Comparison of ENCODE assay signal across 12 cellular contexts in the genomic region with DNA sequence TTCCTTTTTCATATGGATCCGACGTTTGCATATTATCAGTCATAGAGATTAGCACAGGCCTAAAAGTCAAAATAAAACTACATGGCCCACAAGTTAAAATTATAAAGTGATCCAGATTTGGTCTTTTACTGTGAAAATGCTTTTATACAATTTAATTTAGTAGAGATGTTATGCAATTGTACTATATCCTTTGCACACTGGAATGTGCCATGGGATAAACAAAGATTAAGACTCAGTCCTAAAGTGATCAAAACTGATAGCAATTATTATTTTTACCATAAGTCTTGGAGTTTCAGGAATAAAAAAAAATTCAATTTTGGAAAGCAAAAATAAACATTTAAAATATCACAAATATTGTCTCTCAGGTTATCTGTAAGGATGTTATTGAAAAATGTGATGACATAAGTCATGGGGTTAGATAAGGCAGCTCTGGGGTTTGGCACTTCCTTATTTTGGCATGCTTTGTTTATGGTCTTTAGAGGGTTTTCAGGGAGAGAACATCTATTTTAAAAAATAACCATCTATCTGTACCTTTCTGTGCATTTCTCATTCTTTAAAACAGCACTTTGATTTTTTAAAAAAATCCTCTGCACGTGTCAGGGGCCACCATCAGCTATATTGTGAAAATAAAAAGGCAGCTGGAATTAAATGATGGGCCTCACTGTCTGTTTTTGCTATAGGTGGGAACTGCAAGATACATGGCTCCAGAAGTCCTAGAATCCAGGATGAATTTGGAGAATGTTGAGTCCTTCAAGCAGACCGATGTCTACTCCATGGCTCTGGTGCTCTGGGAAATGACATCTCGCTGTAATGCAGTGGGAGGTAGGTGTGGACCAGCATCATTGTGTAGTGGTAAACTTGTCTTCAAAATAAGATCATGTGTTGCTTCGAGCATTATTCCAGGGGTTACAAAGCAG.
DNase-seq lines count a peak whose midpoint lies in the region; ATAC-seq and TF ChIP-seq lines count a peak whose summit lies in the region.
"Had no signal": no experiment of that assay in that cellular context is flagged by ENCODE, and none has a peak within 500 bp of the region (broad histone marks: within the 10 kb centered on the region; RNA-seq: fewer than 3 reads in every experiment).

No MANE protein-coding gene starts in this region.

- ATAC-seq in central memory CD8-positive, alpha-beta T cell (replicated peaks; ENCODE audit: extremely low read depth, poor library complexity, severe bottlenecking): no peak
- no peak for ATAC-seq in HG02938 (IDR thresholded peaks at IDR 0.05; ENCODE audit: unreplicated experiment)

- peak overlapping the region; percentile 80 for H3K27ac Mint-ChIP-seq in activated T-cell treated with anti-CD3 and anti-CD28 coated beads, Interleukin-2, amount 50 U/mL, for 24 hours
- H3K27ac Mint-ChIP-seq in central memory CD8-positive, alpha-beta T cell (ENCODE audit: low read depth): no peak overlapping the region

- peaks cover 95% of the 10 kb centered on the region for H3K36me3 ChIP-seq in neutrophil
- peaks cover 15% of the 10 kb centered on the region for H3K36me3 ChIP-seq in SJCRH30

- H3K27me3 Mint-ChIP-seq in activated T-cell treated with anti-CD3 and anti-CD28 coated beads, Interleukin-2, amount 50 U/mL, for 24 hours: no peaks in the 10 kb centered on the region
- H3K27me3 Mint-ChIP-seq in central memory CD8-positive, alpha-beta T cell: no peaks in the 10 kb centered on the region

- DNase-seq in activated T-cell treated with anti-CD3 and anti-CD28 coated beads, Interleukin-2, amount 50 U/mL, for 24 hours: no peak
- no peak for DNase-seq in activated T-cell treated with anti-CD3 and anti-CD28 coated beads, Interleukin-2, amount 50 U/mL, for 48 hours
- peak; percentile 43 for DNase-seq in NOMO-1 treated with DMSO at 0.1 percent for 48 hours (lab: John Stamatoyannopoulos, UW; ENCODE audit: unreplicated experiment)
- no peak for DNase-seq in central memory CD8-positive, alpha-beta T cell (ENCODE audit: low spot score in 2 of 2)
- DNase-seq in SJCRH30: no peak
- no peak for DNase-seq in HuH-7 (ENCODE audit: low spot score)
- DNase-seq: activated CD4-positive, alpha-beta T cell treated with anti-CD3 and anti-CD28 coated beads for 4 hours; H9; stimulated activated CD4-positive, alpha-beta T cell treated with anti-CD3 and anti-CD28 coated beads, Interleukin-12 subunit alpha, Interleukin-12 subunit beta, amount 100 ng/mL, for 4 hours had no signal

- H3K27me3 ChIP-seq in neutrophil (no peaks in the 10 kb centered on the region), SJCRH30 (no peaks in the 10 kb centered on the region)

- H3K4me3 Mint-ChIP-seq in activated T-cell treated with anti-CD3 and anti-CD28 coated beads, Interleukin-2, amount 50 U/mL, for 24 hours: peak overlapping the region; percentile 43
- peak overlapping the region; percentile 10 for H3K4me3 Mint-ChIP-seq in central memory CD8-positive, alpha-beta T cell
- H3K4me3 Mint-ChIP-seq: H9 had no signal

- TF ChIP-seq CTCF in neutrophil (IDR thresholded peaks at IDR 0.05): no peak

- peak overlapping the region; percentile 79 for H3K27ac ChIP-seq in neutrophil
- H3K27ac ChIP-seq in SJCRH30: no peak overlapping the region
- H3K27ac ChIP-seq: RWPE1 had no signal

- H3K4me1 ChIP-seq in neutrophil (ENCODE audit: control insufficient read depth in 1 of 2, insufficient read depth in 1 of 2, low read depth in 1 of 2, low read length in 1 of 2) (peaks cover 15 to 20% of the 10 kb centered on the region in 2 experiments), SJCRH30 (no peaks in the 10 kb centered on the region)

- H3K9me3 ChIP-seq in neutrophil: no peaks in the 10 kb centered on the region
- H3K9me3 ChIP-seq in SJCRH30 (replicated peaks): no peaks in the 10 kb centered on the region

- no peak overlapping the region for H3K4me3 ChIP-seq in neutrophil (ENCODE audit: low read depth in 1 of 2, low read length in 1 of 2)
- no peak overlapping the region for H3K4me3 ChIP-seq in SJCRH30

- H3K4me1 Mint-ChIP-seq in activated T-cell treated with anti-CD3 and anti-CD28 coated beads, Interleukin-2, amount 50 U/mL, for 24 hours (ENCODE audit: low read depth): peaks cover 95% of the 10 kb centered on the region
- peaks cover 81% of the 10 kb centered on the region for H3K4me1 Mint-ChIP-seq in central memory CD8-positive, alpha-beta T cell

- H3K36me3 Mint-ChIP-seq in activated T-cell treated with anti-CD3 and anti-CD28 coated beads, Interleukin-2, amount 50 U/mL, for 24 hours (ENCODE audit: low read depth): peaks cover 100% of the 10 kb centered on the region
- H3K36me3 Mint-ChIP-seq in central memory CD8-positive, alpha-beta T cell (ENCODE audit: insufficient read depth): peaks cover 80% of the 10 kb centered on the region

- H3K9me3 Mint-ChIP-seq in activated T-cell treated with anti-CD3 and anti-CD28 coated beads, Interleukin-2, amount 50 U/mL, for 24 hours: no peaks in the 10 kb centered on the region
- no peaks in the 10 kb centered on the region for H3K9me3 Mint-ChIP-seq in central memory CD8-positive, alpha-beta T cell
- H3K9me3 Mint-ChIP-seq: H9 had no signal
